Comparison of ENCODE assay signal across 8 cellular contexts in the genomic region with DNA sequence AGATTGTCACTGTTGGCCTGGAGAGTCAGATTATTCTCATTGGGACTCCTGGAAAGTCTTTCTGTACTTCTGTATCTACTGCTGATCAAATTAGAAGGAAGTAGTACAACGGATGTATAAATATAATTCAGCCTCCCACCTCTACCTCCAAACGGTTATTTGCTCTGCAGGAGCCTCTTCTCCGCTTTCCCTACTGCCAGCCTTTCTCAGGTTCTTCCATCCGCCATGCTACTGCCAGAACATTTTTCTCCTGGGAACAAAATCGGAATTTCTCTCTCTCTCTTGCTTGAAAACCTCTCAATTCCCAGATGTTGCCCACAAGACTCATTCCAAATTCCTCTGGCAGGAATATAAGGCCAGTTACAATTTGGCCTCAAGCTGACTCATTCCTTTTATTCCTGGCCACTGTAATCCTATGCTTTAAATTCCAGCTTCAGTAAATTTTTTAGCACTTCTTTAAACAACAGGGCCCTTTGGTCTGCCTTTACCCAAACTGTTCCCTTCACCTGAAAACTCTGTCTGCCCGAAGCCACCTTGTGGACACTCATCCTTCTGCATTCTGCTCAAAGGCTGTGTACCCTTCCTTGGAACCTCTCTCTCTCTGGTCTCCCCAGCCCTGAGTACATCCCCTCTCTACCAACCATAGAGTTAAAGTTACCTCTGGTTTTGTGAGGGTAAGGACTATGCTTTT.
A peak's percentile ranks its signal among the peaks of the same experiment; 100 is the strongest.
DNase-seq lines count a peak whose midpoint lies in the region; ATAC-seq, FAIRE-seq and TF ChIP-seq lines count a peak whose summit lies in the region.
"Not testable (repeated sequence)": the region's sequence is repeated elsewhere in the genome, so short reads cannot be mapped to it uniquely, and the experiment has no call there.

No MANE protein-coding gene starts in this region.

- not testable (repeated sequence) for H3K27me3 ChIP-seq in H9 (ENCODE audit: insufficient read depth, low read length); K562 (ENCODE audit: control insufficient read depth in 2 of 2, insufficient read depth in 2 of 2, low read length in 2 of 2); mesenchymal stem cell (ENCODE audit: control insufficient read depth in 1 of 2, insufficient read depth in 1 of 2, low read length in 2 of 2)

- WGBS in H9 (ENCODE audit: extremely low coverage, insufficient read length, low lambda C conversion rate) = no CpG with 5 or more reads among the region's 6 CpGs
- WGBS in K562 (ENCODE audit: insufficient coverage, low coverage, missing lambda C conversion rate) = 6% methylated on average over 6 of the region's 6 CpGs
- WGBS in mesenchymal stem cell = 67% methylated on average over 6 of the region's 6 CpGs

- TF ChIP-seq CTCF in AG04449 (IDR thresholded peaks at IDR 0.05; ENCODE audit: insufficient read depth, low read length, missing control alignments) (peak; percentile 11), H9 (conservative IDR thresholded peaks at IDR 0.05) (peak; percentile 61), K562 (IDR thresholded peaks at IDR 0.05 in 2 of 3, conservative IDR thresholded peaks at IDR 0.05 in 1 of 3; ENCODE audit: insufficient read depth in 2 of 3, low read depth in 1 of 3, low read length in 3 of 3) (0 out of 6 replicates have a peak, but pooled peaks of 1 of the 3 experiments have one; percentile 3), fibroblast of mammary gland (conservative IDR thresholded peaks at IDR 0.05; ENCODE audit: control insufficient read depth, insufficient read depth, low read depth, low read length) (peak; percentile 19)

- not testable (repeated sequence) for H4K8ac ChIP-seq in H9 (replicated peaks; ENCODE audit: insufficient read length, low read depth, low read length); mesenchymal stem cell (ENCODE audit: low read length)

- H2AK5ac ChIP-seq in H9 (ENCODE audit: insufficient read length, low read length); mesenchymal stem cell (ENCODE audit: low read length, severe bottlenecking): not testable (repeated sequence)

- TF ChIP-seq POLR2A in K562 (conservative IDR thresholded peaks at IDR 0.05) = not testable (repeated sequence)

- H2BK12ac ChIP-seq in H9 (ENCODE audit: insufficient read length, low read depth, low read length); mesenchymal stem cell (ENCODE audit: low read length in 2 of 2): not testable (repeated sequence)

- ATAC-seq in K562 = peak; percentile 80

- H4K20me1 ChIP-seq in H9 (ENCODE audit: control insufficient read depth, insufficient read depth, insufficient read length); K562 (replicated peaks; ENCODE audit: control insufficient read depth, insufficient read depth, low read length): not testable (repeated sequence)

- BruUV-seq in K562 (replicated peaks; lab: Mats Ljungman, UMichigan) = not testable (repeated sequence)

- not testable (repeated sequence) for H3K79me2 ChIP-seq in H9 (ENCODE audit: insufficient read depth, low read length); K562 (ENCODE audit: control insufficient read depth, insufficient read depth, low read length)

- POLR2A ChIA-PET in AG04449 (lab: Yijun Ruan, JAX) = interaction anchor here (0.7 kb wide), 1 partner anchor 176 kb away, joined by 10 read pairs; no protein-coding TSS in a partner anchor
- POLR2A ChIA-PET in K562 (lab: Yijun Ruan, JAX) = not testable (repeated sequence)

- TF ChIP-seq RAD21 in K562 (CRISPR knock-in tag; conservative IDR thresholded peaks at IDR 0.05 in 1 of 2, IDR thresholded peaks at IDR 0.05 in 1 of 2) = not testable (repeated sequence)

- not testable (repeated sequence) for H3K56ac ChIP-seq in H9 (ENCODE audit: insufficient read length, low read depth, low read length)

- CTCF ChIA-PET in AG04449 (lab: Yijun Ruan, JAX) = interaction anchor here (1.0 kb wide), 1 partner anchor 358 kb away, joined by 3 read pairs; no protein-coding TSS in a partner anchor
- CTCF ChIA-PET in K562 (lab: Yijun Ruan, JAX; ENCODE audit: low intra/inter-chr PET ratio) = not testable (repeated sequence)

- H3K4me1 ChIP-seq in H9 (ENCODE audit: insufficient read depth, low read length); K562 (replicated peaks in 1 of 2; ENCODE audit: control insufficient read depth in 2 of 2, insufficient read depth in 2 of 2, low read length in 2 of 2); mesenchymal stem cell (ENCODE audit: control insufficient read depth, insufficient read depth, low read depth, low read length): not testable (repeated sequence)

- H3K23me2 ChIP-seq in H9 (ENCODE audit: insufficient read length, low read depth, low read length, poor library complexity, severe bottlenecking) = not testable (repeated sequence)

- not testable (repeated sequence) for H3K9me1 ChIP-seq in K562 (ENCODE audit: control insufficient read depth, insufficient read depth, low read length)

- H3K4me2 ChIP-seq in H9 (ENCODE audit: insufficient read depth, insufficient read length, low read length); K562 (ENCODE audit: insufficient read depth, low read length); mesenchymal stem cell (ENCODE audit: low read length, poor library complexity, severe bottlenecking): not testable (repeated sequence)

- not testable (repeated sequence) for H3K36me3 Mint-ChIP-seq in H9 (ENCODE audit: insufficient read depth in 1 of 3, low read depth in 3 of 3)

- H3K4me3 ChIP-seq in AG04449 (ENCODE audit: low read depth, low read length); K562; fibroblast of mammary gland (ENCODE audit: control insufficient read depth, low read depth, low read length); mesenchymal stem cell (ENCODE audit: insufficient read depth in 1 of 2, low read depth in 1 of 2, low read length in 2 of 2): not testable (repeated sequence)

- not testable (repeated sequence) for FAIRE-seq in K562 (lab: Jason Lieb, UNC)

- H3K9me3 ChIP-seq in H9 (ENCODE audit: control insufficient read depth, low read depth, low read length); K562 (replicated peaks; ENCODE audit: control insufficient read depth, insufficient read depth, low read depth, low read length); mesenchymal stem cell (ENCODE audit: control insufficient read depth, low read length): not testable (repeated sequence)

- not testable (repeated sequence) for DNase-seq in AG04449 (ENCODE audit: low read depth, low spot score); mesenchymal stem cell
- DNase-seq in ELR (ENCODE audit: low read depth) (peak; percentile 42), H9 (peak; percentile 61), LHCN-M2 (ENCODE audit: low read depth) (peak; percentile 39), RPMI7951 (ENCODE audit: low read depth) (peak; percentile 3), K562 (ENCODE audit: extremely low read depth in 1 of 4, low spot score in 3 of 4) (peak in 1 of 4 experiments; percentile 8), fibroblast of mammary gland (ENCODE audit: low read depth) (peak; percentile 60)

- H3T11ph ChIP-seq in H9 (ENCODE audit: low read length) = not testable (repeated sequence)

- not testable (repeated sequence) for H2BK5ac ChIP-seq in H9 (ENCODE audit: insufficient read length, low read length); mesenchymal stem cell (ENCODE audit: low read depth, low read length, poor library complexity, severe bottlenecking)

- not testable (repeated sequence) for H3K4ac ChIP-seq in H9 (ENCODE audit: low read depth, low read length); mesenchymal stem cell (ENCODE audit: low read depth in 1 of 2, low read length in 2 of 2)

- intact Hi-C loops in K562 (cut with micrococcal nuclease) = not testable (repeated sequence)

- H3K27ac Mint-ChIP-seq in H9 = peak overlapping the region in 2 of 3 experiments; percentile 66 to 78; a peak in 5 of 7 replicates

- H3K36me3 ChIP-seq in K562 (ENCODE audit: control insufficient read depth, insufficient read depth, low read length); mesenchymal stem cell (ENCODE audit: control insufficient read depth in 1 of 2, insufficient read depth in 2 of 2, low read depth in 1 of 2, low read length in 2 of 2): not testable (repeated sequence)

- not testable (repeated sequence) for H3K79me1 ChIP-seq in H9 (ENCODE audit: insufficient read depth, low read depth, low read length, poor library complexity, severe bottlenecking); mesenchymal stem cell (replicated peaks; ENCODE audit: low read length, poor library complexity, severe bottlenecking)

- not testable (repeated sequence) for H3K14ac ChIP-seq in H9 (ENCODE audit: insufficient read depth, low read length); mesenchymal stem cell (ENCODE audit: low read length in 2 of 2)

- H3K9me3 Mint-ChIP-seq in H9 = peaks cover 11 to 12% of the 10 kb centered on the region in 2 experiments

- H3K27ac ChIP-seq in H9 (ENCODE audit: insufficient read length, low read depth, low read length); K562 (ENCODE audit: extremely low read depth, low read depth, low read length); mesenchymal stem cell (ENCODE audit: low read length, poor library complexity, severe bottlenecking): not testable (repeated sequence)

- H3K4me1 Mint-ChIP-seq in H9 = peaks cover 27 to 29% of the 10 kb centered on the region in 2 experiments

- H3K27me3 Mint-ChIP-seq in H9 (ENCODE audit: low read depth) = not testable (repeated sequence)

- in situ Hi-C loops in K562 (cut with MboI) = not testable (repeated sequence)

- not testable (repeated sequence) for H3K23ac ChIP-seq in H9 (ENCODE audit: insufficient read length, low read depth, low read length); mesenchymal stem cell (ENCODE audit: low read length in 2 of 2)

- H3K9ac ChIP-seq in H9 (ENCODE audit: extremely low read depth, insufficient read length, low read length); K562 (ENCODE audit: insufficient read depth in 1 of 2, low read depth in 2 of 2, low read length in 2 of 2): not testable (repeated sequence)
- H3K9ac ChIP-seq in mesenchymal stem cell (ENCODE audit: low read length) = peak overlapping the region; percentile 65

- not testable (repeated sequence) for TF ChIP-seq EP300 in K562 (IDR thresholded peaks at IDR 0.05; ENCODE audit: low read length)

- H3K4me3 Mint-ChIP-seq in H9 = peak overlapping the region in 1 of 2 experiments; percentile 17; a peak in 1 of 5 replicates

- not testable (repeated sequence) for H2BK120ac ChIP-seq in H9 (ENCODE audit: low read depth, low read length, poor library complexity, severe bottlenecking); mesenchymal stem cell (ENCODE audit: low read depth, low read length)

- H2BK15ac ChIP-seq in H9 (ENCODE audit: low read depth, low read length); mesenchymal stem cell (ENCODE audit: low read depth, poor library complexity, severe bottlenecking): not testable (repeated sequence)

- H3K18ac ChIP-seq in H9 (ENCODE audit: insufficient read length, low read depth, low read length); mesenchymal stem cell (ENCODE audit: low read depth in 1 of 2, low read length in 2 of 2): not testable (repeated sequence)

- H2AFZ ChIP-seq in H9 (ENCODE audit: low read length); K562 (ENCODE audit: low read depth, low read length); mesenchymal stem cell (ENCODE audit: low read depth, low read length): not testable (repeated sequence)

- not testable (repeated sequence) for H2BK20ac ChIP-seq in H9 (ENCODE audit: low read depth, low read length, poor library complexity, severe bottlenecking)

- H4K5ac ChIP-seq in H9 (ENCODE audit: insufficient read length, low read depth, low read length) = not testable (repeated sequence)

- not testable (repeated sequence) for H4K91ac ChIP-seq in H9 (ENCODE audit: insufficient read length, low read depth, low read length); mesenchymal stem cell (ENCODE audit: low read length)
